ENCODE assay signal across 9 cellular contexts in genomic region chr16:12613131-12613991, GRCh38.
DNase-seq lines count a peak whose midpoint lies in the region; ATAC-seq and TF ChIP-seq lines count a peak whose summit lies in the region.
"Had no signal": no experiment of that assay in that cellular context is flagged by ENCODE, and none has a peak within 500 bp of the region (broad histone marks: within the 10 kb centered on the region; RNA-seq: fewer than 3 reads in every experiment).

No MANE protein-coding gene starts in this region.

- H3K79me2 ChIP-seq in HCT116 (ENCODE audit: insufficient read depth, low read length), result no peaks in the 10 kb centered on the region

- POLR2A ChIA-PET in HCT116 (lab: Charles Lee), result interaction anchor here (0.6 to 1.5 kb wide), 3 partner anchors 8 to 40 kb away, joined by 3 to 4 read pairs (median 3); no protein-coding TSS in a partner anchor

- peak overlapping the region; percentile 58 for H3K9ac ChIP-seq in HCT116 (ENCODE audit: low read length)

- H3K9me3 Mint-ChIP-seq in CD4-positive, CD25-positive, alpha-beta regulatory T cell, result peaks cover 0 to 4% (median 0%) of the 10 kb centered on the region in 7 donors

- H3K4me2 ChIP-seq in HCT116 (ENCODE audit: low read length), result peak overlapping the region; percentile 73

- intact Hi-C loops in HCT116 (cut with micrococcal nuclease), result loop anchor here (2.0 kb wide), 1 partner anchor 189 kb away; the partner anchor contains the start of gene CPPED1
- intact Hi-C loops in heart right ventricle (cut with DNase I), result no loop called here

- H3K4me3 ChIP-seq in CD4-positive, CD25-positive, alpha-beta regulatory T cell (ENCODE audit: low read depth, low read length), result no peak overlapping the region
- H3K4me3 ChIP-seq in HCT116 (replicated peaks in 1 of 2; ENCODE audit: low read depth in 1 of 2, low read length in 2 of 2) (peak overlapping the region; percentile 6 to 40; a peak in 3 of 4 replicates), choroid plexus epithelial cell (ENCODE audit: low read depth, low read length) (no peak overlapping the region), heart right ventricle (no peak overlapping the region)

- peak in 1 of 2 donors; percentile 48 for ATAC-seq in CD4-positive, CD25-positive, alpha-beta regulatory T cell (ENCODE audit: low read depth in 2 of 2)
- peak; percentile 82 for ATAC-seq in HCT116
- ATAC-seq in heart right ventricle, result no peak

- no peaks in the 10 kb centered on the region for H3K4me1 ChIP-seq in CD4-positive, CD25-positive, alpha-beta regulatory T cell (ENCODE audit: control insufficient read depth, insufficient read depth, low read length, poor library complexity, severe bottlenecking)
- H3K4me1 ChIP-seq in HCT116 (ENCODE audit: control insufficient read depth in 1 of 2, insufficient read depth in 2 of 2, low read length in 2 of 2) (peaks cover 32 to 57% of the 10 kb centered on the region in 2 experiments), heart right ventricle (no peaks in the 10 kb centered on the region)

- no peak overlapping the region for H2AFZ ChIP-seq in HCT116 (ENCODE audit: low read depth, low read length, poor library complexity, severe bottlenecking)

- H3K9me2 ChIP-seq in HCT116 (ENCODE audit: insufficient read depth), result no peaks in the 10 kb centered on the region

- RAD21 ChIA-PET in HCT116 (lab: Charles Lee; ENCODE audit: low non-redundant PET in 1 of 2, low total read pairs in 2 of 2, uncharacterized antibody in 2 of 2, unreplicated experiment in 2 of 2), result no interaction called here

- TF ChIP-seq RAD21 in HCT116 (IDR thresholded peaks at IDR 0.05; ENCODE audit: low read depth), result no peak

- no peaks in the 10 kb centered on the region for H3K36me3 ChIP-seq in CD4-positive, CD25-positive, alpha-beta regulatory T cell (ENCODE audit: control insufficient read depth, insufficient read depth, low read length)
- no peaks in the 10 kb centered on the region for H3K36me3 ChIP-seq in HCT116 (ENCODE audit: control insufficient read depth in 1 of 2, insufficient read depth in 2 of 2, low read length in 2 of 2)
- no peaks in the 10 kb centered on the region for H3K36me3 ChIP-seq in heart right ventricle

- 54 to 58% methylated on average over 15 of the region's 15 CpGs for WGBS in heart right ventricle, 2 donors

- no peaks in the 10 kb centered on the region for H3K27me3 ChIP-seq in CD4-positive, CD25-positive, alpha-beta regulatory T cell (ENCODE audit: control insufficient read depth, insufficient read depth, low read length)
- H3K27me3 ChIP-seq in HCT116 (ENCODE audit: insufficient read depth, low read length) (no peaks in the 10 kb centered on the region), heart right ventricle (peaks cover 0 to 9% (median 0%) of the 10 kb centered on the region in 7 donors)

- CTCF ChIA-PET in HCT116 (lab: Charles Lee), result interaction anchor here (1.2 kb wide), 1 partner anchor 39 kb away, joined by 3 read pairs; no protein-coding TSS in a partner anchor

- peaks cover 5 to 23% (median 13%) of the 10 kb centered on the region in 4 donors for H3K4me1 Mint-ChIP-seq in CD4-positive, CD25-positive, alpha-beta regulatory T cell
- H3K4me1 Mint-ChIP-seq: brain had no signal

- H4K20me1 ChIP-seq in HCT116 (ENCODE audit: insufficient read depth), result no peaks in the 10 kb centered on the region

- H3K27ac ChIP-seq in CD4-positive, CD25-positive, alpha-beta regulatory T cell (ENCODE audit: insufficient read depth, low read length, poor library complexity, severe bottlenecking), result no peak overlapping the region
- H3K27ac ChIP-seq in HCT116 (ENCODE audit: low read depth, low read length), result peak overlapping the region; percentile 64
- H3K27ac ChIP-seq in heart right ventricle, result no peak overlapping the region

- H3K36me3 Mint-ChIP-seq in CD4-positive, CD25-positive, alpha-beta regulatory T cell, result no peaks in the 10 kb centered on the region
- H3K36me3 Mint-ChIP-seq: brain had no signal

- TSS peak; percentile 93 for BruUV-seq in HCT116 (replicated peaks; lab: Mats Ljungman, UMichigan)

- peak in 1 of 3 donors; percentile 3 for DNase-seq in CD4-positive, CD25-positive, alpha-beta regulatory T cell
- DNase-seq in HCT116 (ENCODE audit: low read depth, low spot score) (peak; percentile 94), RKO (ENCODE audit: low spot score) (peak; percentile 79), choroid plexus epithelial cell (ENCODE audit: low read depth) (peak; percentile 8), NCI-H1436 (lab: John Stamatoyannopoulos, UW) (no peak), heart right ventricle (no peak), NCI-H2171 treated with DMSO at 0.1 percent for 48 hours (lab: John Stamatoyannopoulos, UW) (no peak)
- DNase-seq in stimulated activated CD4-positive, alpha-beta T cell treated with anti-CD3 and anti-CD28 coated beads, TNF-alpha, amount 100 ng/mL, for 24 hours (ENCODE audit: low read depth in 3 of 3), result peak in 2 of 3 experiments; percentile 34 to 58

- H3K27me3 Mint-ChIP-seq in CD4-positive, CD25-positive, alpha-beta regulatory T cell, result peaks cover 30% of the 10 kb centered on the region
- H3K27me3 Mint-ChIP-seq: brain had no signal

- H3K27ac Mint-ChIP-seq in CD4-positive, CD25-positive, alpha-beta regulatory T cell, result peak overlapping the region in 2 of 3 donors; percentile 6 to 50

- no peaks in the 10 kb centered on the region for H3K9me3 ChIP-seq in CD4-positive, CD25-positive, alpha-beta regulatory T cell (ENCODE audit: control insufficient read depth in 2 of 2, low read length in 2 of 2)
- H3K9me3 ChIP-seq in HCT116 (ENCODE audit: control insufficient read depth in 1 of 2, insufficient read depth in 1 of 2, low read depth in 1 of 2, low read length in 2 of 2), result no peaks in the 10 kb centered on the region
- peaks cover 0 to 6% (median 0%) of the 10 kb centered on the region in 11 donors for H3K9me3 ChIP-seq in heart right ventricle

- TF ChIP-seq POLR2A in HCT116 (IDR thresholded peaks at IDR 0.05; ENCODE audit: borderline replicate concordance, extremely low read depth, insufficient read depth, insufficient read length), result no peak

- TF ChIP-seq CTCF in HCT116 (IDR thresholded peaks at IDR 0.05 in 2 of 3, conservative IDR thresholded peaks at IDR 0.05 in 1 of 3; ENCODE audit: borderline replicate concordance in 1 of 3, insufficient read depth in 1 of 3, low read depth in 2 of 3, low read length in 2 of 3) (no peak), choroid plexus epithelial cell (conservative IDR thresholded peaks at IDR 0.05; ENCODE audit: low read depth, low read length) (no peak), heart right ventricle (IDR thresholded peaks at IDR 0.05) (no peak)

- peak overlapping the region in 3 of 4 donors; percentile 29 to 56 (median 56) for H3K4me3 Mint-ChIP-seq in CD4-positive, CD25-positive, alpha-beta regulatory T cell
- H3K4me3 Mint-ChIP-seq: brain had no signal

TF ChIP-seq in HCT116, 20 proteins besides CTCF, POLR2A, EP300 and RAD21 (continues in another document):
- TF ChIP-seq ZFX (IDR thresholded peaks at IDR 0.05) (no peak), ZNF274 (IDR thresholded peaks at IDR 0.05; ENCODE audit: low read depth, low read length) (no peak), EZH2 (IDR thresholded peaks at IDR 0.05) (no peak), ELF1 (IDR thresholded peaks at IDR 0.05; ENCODE audit: borderline replicate concordance, low read depth) (no peak), CEBPB (IDR thresholded peaks at IDR 0.05; ENCODE audit: low read depth) (peak; percentile 76), TCF7L2 (IDR thresholded peaks at IDR 0.05; ENCODE audit: borderline replicate concordance, extremely low read depth, insufficient read depth, insufficient read length) (peak; percentile 47), SP1 (IDR thresholded peaks at IDR 0.05; ENCODE audit: low read depth) (peak; percentile 88), EGR1 (IDR thresholded peaks at IDR 0.05; ENCODE audit: low read depth) (no peak), JUND (IDR thresholded peaks at IDR 0.05) (peak; percentile 97), POLR2AphosphoS5 (IDR thresholded peaks at IDR 0.05; ENCODE audit: low read depth, low read length) (peak; percentile 48; the same call in 1 of the 2 replicates), SIN3A (IDR thresholded peaks at IDR 0.05; ENCODE audit: low read depth) (peak; percentile 68), YY1 (IDR thresholded peaks at IDR 0.05; ENCODE audit: extremely low read depth, insufficient replicate concordance, low read depth, low read length) (peak; percentile 13)
- TF ChIP-seq, protein P1, sequence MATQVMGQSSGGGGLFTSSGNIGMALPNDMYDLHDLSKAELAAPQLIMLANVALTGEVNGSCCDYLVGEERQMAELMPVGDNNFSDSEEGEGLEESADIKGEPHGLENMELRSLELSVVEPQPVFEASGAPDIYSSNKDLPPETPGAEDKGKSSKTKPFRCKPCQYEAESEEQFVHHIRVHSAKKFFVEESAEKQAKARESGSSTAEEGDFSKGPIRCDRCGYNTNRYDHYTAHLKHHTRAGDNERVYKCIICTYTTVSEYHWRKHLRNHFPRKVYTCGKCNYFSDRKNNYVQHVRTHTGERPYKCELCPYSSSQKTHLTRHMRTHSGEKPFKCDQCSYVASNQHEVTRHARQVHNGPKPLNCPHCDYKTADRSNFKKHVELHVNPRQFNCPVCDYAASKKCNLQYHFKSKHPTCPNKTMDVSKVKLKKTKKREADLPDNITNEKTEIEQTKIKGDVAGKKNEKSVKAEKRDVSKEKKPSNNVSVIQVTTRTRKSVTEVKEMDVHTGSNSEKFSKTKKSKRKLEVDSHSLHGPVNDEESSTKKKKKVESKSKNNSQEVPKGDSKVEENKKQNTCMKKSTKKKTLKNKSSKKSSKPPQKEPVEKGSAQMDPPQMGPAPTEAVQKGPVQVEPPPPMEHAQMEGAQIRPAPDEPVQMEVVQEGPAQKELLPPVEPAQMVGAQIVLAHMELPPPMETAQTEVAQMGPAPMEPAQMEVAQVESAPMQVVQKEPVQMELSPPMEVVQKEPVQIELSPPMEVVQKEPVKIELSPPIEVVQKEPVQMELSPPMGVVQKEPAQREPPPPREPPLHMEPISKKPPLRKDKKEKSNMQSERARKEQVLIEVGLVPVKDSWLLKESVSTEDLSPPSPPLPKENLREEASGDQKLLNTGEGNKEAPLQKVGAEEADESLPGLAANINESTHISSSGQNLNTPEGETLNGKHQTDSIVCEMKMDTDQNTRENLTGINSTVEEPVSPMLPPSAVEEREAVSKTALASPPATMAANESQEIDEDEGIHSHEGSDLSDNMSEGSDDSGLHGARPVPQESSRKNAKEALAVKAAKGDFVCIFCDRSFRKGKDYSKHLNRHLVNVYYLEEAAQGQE (IDR thresholded peaks at IDR 0.05; ENCODE audit: low read depth), result no peak
- TF ChIP-seq, protein P2, sequence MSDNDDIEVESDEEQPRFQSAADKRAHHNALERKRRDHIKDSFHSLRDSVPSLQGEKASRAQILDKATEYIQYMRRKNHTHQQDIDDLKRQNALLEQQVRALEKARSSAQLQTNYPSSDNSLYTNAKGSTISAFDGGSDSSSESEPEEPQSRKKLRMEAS (IDR thresholded peaks at IDR 0.05), result peak; percentile 37; the same call in 1 of the 2 replicates
- TF ChIP-seq, protein P3, sequence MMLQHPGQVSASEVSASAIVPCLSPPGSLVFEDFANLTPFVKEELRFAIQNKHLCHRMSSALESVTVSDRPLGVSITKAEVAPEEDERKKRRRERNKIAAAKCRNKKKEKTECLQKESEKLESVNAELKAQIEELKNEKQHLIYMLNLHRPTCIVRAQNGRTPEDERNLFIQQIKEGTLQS (IDR thresholded peaks at IDR 0.05), result peak; percentile 55; the same call in 1 of the 2 replicates

Comparison
In these comparisons a context has a peak if more than half of its experiments do, and no peak if none do; other contexts are left out.
1. DNase-seq: peak in HCT116 (single experiment), RKO (single experiment), choroid plexus epithelial cell (single experiment) and stimulated activated CD4-positive, alpha-beta T cell treated with anti-CD3 and anti-CD28 coated beads, TNF-alpha, amount 100 ng/mL, for 24 hours (2 of 3); none in NCI-H1436 (single experiment), heart right ventricle (0 of 2) and NCI-H2171 treated with DMSO at 0.1 percent for 48 hours (single experiment).
2. H3K4me3 ChIP-seq: peak in HCT116 (2 of 2); none in CD4-positive, CD25-positive, alpha-beta regulatory T cell (single experiment), choroid plexus epithelial cell (single experiment) and heart right ventricle (0 of 10).